Comparison of ENCODE assay signal across 11 cellular contexts in the genomic region with DNA sequence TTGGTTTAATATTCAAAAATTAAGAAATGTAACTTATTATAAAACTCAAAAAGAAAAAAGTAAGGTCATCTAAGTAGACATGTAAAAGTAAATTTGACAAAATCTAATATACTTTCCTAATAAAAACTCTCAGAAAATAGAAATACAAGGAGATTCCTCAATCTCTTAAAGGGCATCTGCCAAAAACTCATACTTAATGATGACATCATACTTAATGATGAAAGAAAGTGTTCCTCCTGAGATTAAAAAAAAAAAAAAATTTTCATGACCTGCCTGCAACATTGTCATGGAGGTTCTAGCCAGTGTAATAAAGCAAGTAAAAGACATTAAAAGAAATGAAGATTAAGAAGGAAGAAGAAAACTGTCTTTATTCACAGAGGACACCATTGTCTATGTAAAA.
"Had no signal": no experiment of that assay in that cellular context is flagged by ENCODE, and none has a peak within 500 bp of the region (broad histone marks: within the 10 kb centered on the region; RNA-seq: fewer than 3 reads in every experiment).

No MANE protein-coding gene starts in this region.

- H2AFZ ChIP-seq: GM23248, GM23338 had no signal

- ATAC-seq: GM23338, HCT116 had no signal

- H3K27ac ChIP-seq: GM23248 had no signal

- H3K4me2 ChIP-seq: GM23338 had no signal

- FAIRE-seq: H1, H54 had no signal

- H3K4me3 ChIP-seq: GM23248, GM23338, HAP-1 had no signal

- H3K9ac ChIP-seq: GM23248 had no signal

- DNase-seq: GM23248, GOT3, H7, H9, HCEC 1CT, HFFc6 had no signal

- H3K9me3 ChIP-seq: HAP-1 had no signal

- H3K4me1 ChIP-seq: HAP-1 had no signal

- H3K36me3 ChIP-seq: HAP-1 had no signal
